ENCODE assay signal across 8 cellular contexts in the genomic region with DNA sequence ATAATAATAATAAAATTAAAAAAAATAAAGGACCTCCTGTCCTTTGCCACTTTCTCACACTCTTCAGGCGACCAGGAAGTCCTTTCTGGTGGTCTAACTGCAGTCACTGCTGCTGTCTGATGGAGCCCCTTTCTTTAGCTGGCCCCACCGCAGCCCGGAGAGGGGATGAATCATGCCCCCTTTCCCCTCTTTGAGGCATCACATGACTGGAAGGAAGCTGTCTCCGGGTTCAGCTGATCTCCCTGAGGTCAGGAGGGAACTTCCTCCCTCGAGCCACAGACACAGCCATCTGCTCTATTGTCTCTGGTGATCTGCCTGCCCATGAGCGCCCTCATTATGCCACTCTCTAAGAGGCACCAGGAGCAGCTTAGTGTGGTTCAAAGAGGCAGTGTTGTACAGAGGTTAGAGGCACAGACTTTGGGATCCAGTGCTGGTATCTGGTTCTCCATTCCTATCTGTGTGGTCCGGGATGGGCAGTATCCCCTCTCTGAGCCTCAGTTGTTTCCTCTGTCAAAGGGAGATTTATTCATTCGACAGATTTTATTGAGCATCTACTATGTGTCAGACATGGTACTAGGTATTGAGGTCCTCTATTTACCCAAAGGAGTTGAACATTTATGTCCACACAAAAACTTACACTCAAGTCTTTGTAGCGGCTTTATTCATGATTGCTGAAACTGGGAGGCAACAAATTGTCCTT. TPM values are rescaled to one million over a fixed set of nuclear protein-coding genes. Genes with fewer than 3 reads are reported as not detected.
A peak's percentile ranks its signal among the peaks of the same experiment; 100 is the strongest.
DNase-seq lines count a peak whose midpoint lies in the region; ATAC-seq and TF ChIP-seq lines count a peak whose summit lies in the region.

No MANE protein-coding gene starts in this region.

- H3K4me1 ChIP-seq in left ventricle myocardium inferior, result peaks cover 9% of the 10 kb centered on the region

- peak overlapping the region; percentile 27 for H3K27ac ChIP-seq in left ventricle myocardium inferior (replicated peaks)

- DNase-seq in DMS 273 (lab: John Stamatoyannopoulos, UW; ENCODE audit: unreplicated experiment) (peak; percentile 25), NOMO-1 (lab: John Stamatoyannopoulos, UW; ENCODE audit: unreplicated experiment in 2 of 2) (peak; percentile 77 to 88), activated T-cell treated with anti-CD3 and anti-CD28 coated beads for 24 hours (ENCODE audit: low read depth) (peak; percentile 66), left ventricle myocardium inferior (peak; percentile 30), LoVo (ENCODE audit: low spot score) (no peak), inferior parietal cortex (ENCODE audit: extremely low spot score) (no peak)
- peak; percentile 51 for DNase-seq in stimulated activated CD8-positive, alpha-beta memory T cell treated with anti-CD3 and anti-CD28 coated beads, Interleukin-15, amount 100 ng/mL, for 1 hour (ENCODE audit: low read depth)

- H3K27me3 ChIP-seq in left ventricle myocardium inferior (ENCODE audit: low read depth), result peaks cover 87% of the 10 kb centered on the region

- no peaks in the 10 kb centered on the region for H3K9me3 ChIP-seq in left ventricle myocardium inferior (replicated peaks)

- ATAC-seq in GM21825 (IDR thresholded peaks at IDR 0.05; ENCODE audit: unreplicated experiment), result peak; percentile 49

- intact Hi-C loops in left ventricle myocardium inferior (cut with micrococcal nuclease), result no loop called here

- no peak overlapping the region for H3K4me3 ChIP-seq in left ventricle myocardium inferior

- no peak for TF ChIP-seq CTCF in left ventricle myocardium inferior (IDR thresholded peaks at IDR 0.05; ENCODE audit: borderline replicate concordance)

- H3K36me3 ChIP-seq in left ventricle myocardium inferior, result no peaks in the 10 kb centered on the region

RNA-seq across cellular contexts. Expression of a gene that starts 30.0 kb away (rescaled TPM):
- total RNA-seq in left ventricle myocardium inferior, result 1.8 TPM

RNA-seq across cellular contexts. Expression of a gene that starts 35.3 kb away (rescaled TPM):
- 0.14 TPM for total RNA-seq in left ventricle myocardium inferior

Comparison
In these comparisons a context has a peak if more than half of its experiments do, and no peak if none do; other contexts are left out.
1. DNase-seq: peak in DMS 273 (single experiment), NOMO-1 (2 of 2), activated T-cell treated with anti-CD3 and anti-CD28 coated beads for 24 hours (single experiment), left ventricle myocardium inferior (single experiment) and stimulated activated CD8-positive, alpha-beta memory T cell treated with anti-CD3 and anti-CD28 coated beads, Interleukin-15, amount 100 ng/mL, for 1 hour (single experiment); none in LoVo (single experiment) and inferior parietal cortex (single experiment).